ENCODE assay signal across 10 cellular contexts in genomic region chr7:140061607-140061930, GRCh38. TPM values are rescaled to one million over a fixed set of nuclear protein-coding genes. Genes with fewer than 3 reads are reported as not detected.
DNase-seq lines count a peak whose midpoint lies in the region; ATAC-seq and TF ChIP-seq lines count a peak whose summit lies in the region.
"Had no signal": no experiment of that assay in that cellular context is flagged by ENCODE, and none has a peak within 500 bp of the region (broad histone marks: within the 10 kb centered on the region; RNA-seq: fewer than 3 reads in every experiment).

No MANE protein-coding gene starts in this region.

- no peaks in the 10 kb centered on the region for H3K9me3 ChIP-seq in right cardiac atrium (ENCODE audit: control insufficient read depth, low read length)
- no peaks in the 10 kb centered on the region for H3K9me3 ChIP-seq in mucosa of rectum (ENCODE audit: control insufficient read depth in 2 of 2, low read length in 2 of 2)

- intact Hi-C loops in right cardiac atrium (cut with DNase I) (no loop called here), Right ventricle myocardium inferior (cut with DNase I) (loop anchor here (2.0 kb wide), 1 partner anchor 113 kb away; no protein-coding TSS in a partner anchor)

- H3K9ac ChIP-seq in mucosa of rectum (ENCODE audit: low read depth in 1 of 2, low read length in 2 of 2), result peak overlapping the region; percentile 84 to 88

- no peak for TF ChIP-seq CTCF in astrocyte of the spinal cord (IDR thresholded peaks at IDR 0.05; ENCODE audit: low read depth, low read length)

- peaks cover 4 to 11% of the 10 kb centered on the region in 2 donors for H3K36me3 ChIP-seq in mucosa of rectum (ENCODE audit: control insufficient read depth in 2 of 2, insufficient read depth in 2 of 2, low read length in 2 of 2)
- H3K36me3 ChIP-seq: cardiac muscle cell had no signal

- H3K4me3 ChIP-seq in right cardiac atrium (ENCODE audit: low read length) (peak overlapping the region; percentile 77), astrocyte of the spinal cord (ENCODE audit: low read depth, low read length) (peak overlapping the region; percentile 59), mucosa of rectum (ENCODE audit: low read length in 2 of 2) (peak overlapping the region; percentile 67 to 85)

- H3K27ac ChIP-seq in right cardiac atrium (ENCODE audit: low read length) (peak overlapping the region; percentile 82), mucosa of rectum (ENCODE audit: low read depth in 2 of 2, low read length in 2 of 2) (peak overlapping the region; percentile 90 to 92)

- WGBS in right cardiac atrium, result 87% methylated on average over 2 of the region's 2 CpGs

- H3K4me1 ChIP-seq in right cardiac atrium (ENCODE audit: control insufficient read depth, insufficient read depth, low read length) (peaks cover 23% of the 10 kb centered on the region), mucosa of rectum (ENCODE audit: control insufficient read depth in 2 of 2, insufficient read depth in 2 of 2, low read length in 2 of 2) (peaks cover 27 to 37% of the 10 kb centered on the region in 2 donors)

- no peak for ATAC-seq in right cardiac atrium
- ATAC-seq in Right ventricle myocardium inferior, result no peak
- ATAC-seq in HG03175 (IDR thresholded peaks at IDR 0.05; ENCODE audit: unreplicated experiment), result no peak
- no peak for ATAC-seq in GM18858 (IDR thresholded peaks at IDR 0.05; ENCODE audit: unreplicated experiment)
- no peak for ATAC-seq in GM19452 (IDR thresholded peaks at IDR 0.05; ENCODE audit: unreplicated experiment)

- DNase-seq in right cardiac atrium (no peak), Right ventricle myocardium inferior (ENCODE audit: missing footprints) (no peak), astrocyte of the spinal cord (ENCODE audit: low read depth, low spot score) (no peak), mesenteric fat pad (ENCODE audit: low spot score) (no peak)
- DNase-seq: GF-D8 had no signal

- no peaks in the 10 kb centered on the region for H3K27me3 ChIP-seq in right cardiac atrium (ENCODE audit: control insufficient read depth, insufficient read depth)
- H3K27me3 ChIP-seq in mucosa of rectum (ENCODE audit: control insufficient read depth in 2 of 2, insufficient read depth in 2 of 2, low read length in 2 of 2), result no peaks in the 10 kb centered on the region

- in situ Hi-C loops in astrocyte of the spinal cord (cut with HindIII; ENCODE audit: low sequenced_read_pairs), result no loop called here

RNA-seq across cellular contexts. Expression of gene PARP12, which starts 1.2 kb away (rescaled TPM):
- total RNA-seq in right cardiac atrium, result 10 to 100 TPM in 3 of 4 donors, 1 to 10 TPM in 1; 9.9 to 21.6 (median 11.3) TPM
- polyA plus RNA-seq in right cardiac atrium, result 9.4 TPM
- total RNA-seq in Right ventricle myocardium inferior, result 13.2 TPM
- 43.8 TPM for total RNA-seq in mesenteric fat pad
